Comparison of ENCODE assay signal across 19 cellular contexts in the genomic region with DNA sequence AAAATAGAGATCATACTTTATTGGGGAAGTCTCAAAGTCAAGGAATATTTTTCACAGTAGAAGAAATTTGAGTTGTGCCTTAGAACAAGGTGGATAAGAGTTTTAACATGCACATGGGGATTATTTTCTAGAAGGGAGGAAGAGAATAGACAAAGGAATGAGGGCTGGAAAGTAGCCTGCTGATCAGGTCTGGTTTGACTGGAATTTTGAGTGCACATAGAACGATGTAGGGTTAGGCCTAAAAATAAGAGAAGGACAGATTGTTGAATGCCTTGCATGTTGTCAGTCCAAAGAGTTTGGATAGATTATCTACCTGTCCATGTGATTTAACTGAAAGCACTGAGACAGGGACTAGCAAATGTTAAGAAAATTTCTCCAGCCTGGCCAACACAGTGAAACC.
DNase-seq lines count a peak whose midpoint lies in the region; ATAC-seq and TF ChIP-seq lines count a peak whose summit lies in the region.
"Had no signal": no experiment of that assay in that cellular context is flagged by ENCODE, and none has a peak within 500 bp of the region (broad histone marks: within the 10 kb centered on the region; RNA-seq: fewer than 3 reads in every experiment).

No MANE protein-coding gene starts in this region.

- H3K9me3 Mint-ChIP-seq in WTC11, result peaks cover 11% of the 10 kb centered on the region
- peaks cover 9% of the 10 kb centered on the region for H3K9me3 Mint-ChIP-seq in neural progenitor cell
- H3K9me3 Mint-ChIP-seq in CD8-positive, alpha-beta T cell, result no peaks in the 10 kb centered on the region

- H3K4me3 Mint-ChIP-seq in WTC11, result no peak overlapping the region
- no peak overlapping the region for H3K4me3 Mint-ChIP-seq in neural progenitor cell
- no peak overlapping the region for H3K4me3 Mint-ChIP-seq in CD8-positive, alpha-beta T cell

- H3K4me3 ChIP-seq in GM23248 (peak overlapping the region; percentile 55), neural progenitor cell (no peak overlapping the region), heart left ventricle (no peak overlapping the region)
- no peak overlapping the region for H3K4me3 ChIP-seq in CD8-positive, alpha-beta T cell (ENCODE audit: low read depth, low read length)
- H3K4me3 ChIP-seq: A549 had no signal

- H3K4me1 Mint-ChIP-seq in WTC11, result peaks cover 20% of the 10 kb centered on the region
- no peaks in the 10 kb centered on the region for H3K4me1 Mint-ChIP-seq in neural progenitor cell
- H3K4me1 Mint-ChIP-seq in CD8-positive, alpha-beta T cell (ENCODE audit: low read depth), result no peaks in the 10 kb centered on the region

- H3K4me2 ChIP-seq in GM23248 (ENCODE audit: unreplicated experiment) (peak overlapping the region; percentile 90), neural progenitor cell (no peak overlapping the region)
- H3K4me2 ChIP-seq: A549 had no signal

- H3K36me3 ChIP-seq in GM23248 (ENCODE audit: low read depth) (no peaks in the 10 kb centered on the region), neural progenitor cell (no peaks in the 10 kb centered on the region), heart left ventricle (no peaks in the 10 kb centered on the region)
- H3K36me3 ChIP-seq in CD8-positive, alpha-beta T cell (ENCODE audit: insufficient read depth, low read length), result no peaks in the 10 kb centered on the region

- no peak for TF ChIP-seq POLR2A in heart left ventricle (IDR thresholded peaks at IDR 0.05)

- no peaks in the 10 kb centered on the region for H3K27me3 ChIP-seq in GM23248 (replicated peaks; ENCODE audit: insufficient read depth)
- H3K27me3 ChIP-seq in neural progenitor cell, result no peaks in the 10 kb centered on the region
- no peaks in the 10 kb centered on the region for H3K27me3 ChIP-seq in CD8-positive, alpha-beta T cell (ENCODE audit: insufficient read depth, low read length)
- no peaks in the 10 kb centered on the region for H3K27me3 ChIP-seq in heart left ventricle

- H3F3A ChIP-seq in GM23248 (ENCODE audit: insufficient read depth) (peaks cover 55% of the 10 kb centered on the region), neural progenitor cell (ENCODE audit: low read depth) (no peaks in the 10 kb centered on the region)

- WGBS in GM23248 (ENCODE audit: low coverage in 1 of 2, low lambda C conversion rate in 2 of 2, missing lambda C conversion rate in 2 of 2), 2 experiments, result 52 to 70% methylated on average over 1 of the region's 1 CpG
- 64 to 85% (median 81%) methylated on average over 1 of the region's 1 CpG for WGBS in heart left ventricle, 4 donors

- H3K9ac ChIP-seq in GM23248, result peak overlapping the region; percentile 65
- no peak overlapping the region for H3K9ac ChIP-seq in neural progenitor cell

- no peak for ATAC-seq in WTC11
- ATAC-seq in esophagus mucosa, result peak; percentile 92
- no peak for ATAC-seq in CD8-positive, alpha-beta T cell
- ATAC-seq in heart left ventricle, result no peak
- ATAC-seq in GM21576 (IDR thresholded peaks at IDR 0.05; ENCODE audit: unreplicated experiment), result no peak
- ATAC-seq: A549 had no signal

- peak overlapping the region; percentile 84 for H3K27ac ChIP-seq in GM23248
- no peak overlapping the region for H3K27ac ChIP-seq in neural progenitor cell
- no peak overlapping the region for H3K27ac ChIP-seq in CD8-positive, alpha-beta T cell (ENCODE audit: low read depth, low read length)
- no peak overlapping the region for H3K27ac ChIP-seq in heart left ventricle
- H3K27ac ChIP-seq: A549 had no signal

- intact Hi-C loops in CD8-positive, alpha-beta T cell (cut with DNase I, micrococcal nuclease), result no loop called here
- intact Hi-C loops in heart left ventricle (cut with DNase I), result loop anchor here in 1 of 10 donors (5.0 kb wide), 1 partner anchor 84 kb away; no protein-coding TSS in a partner anchor

- H3K4me1 ChIP-seq in GM23248 (ENCODE audit: insufficient read depth), result peaks cover 60% of the 10 kb centered on the region
- no peaks in the 10 kb centered on the region for H3K4me1 ChIP-seq in neural progenitor cell
- H3K4me1 ChIP-seq in CD8-positive, alpha-beta T cell (ENCODE audit: insufficient read depth, low read length), result no peaks in the 10 kb centered on the region
- H3K4me1 ChIP-seq in heart left ventricle, result peaks cover 0 to 12% (median 0%) of the 10 kb centered on the region in 12 donors

- H4K20me1 ChIP-seq in GM23248 (ENCODE audit: insufficient read depth), result no peaks in the 10 kb centered on the region
- no peaks in the 10 kb centered on the region for H4K20me1 ChIP-seq in neural progenitor cell (ENCODE audit: low read depth)

- CTCF ChIA-PET in WTC11 (lab: Charles Lee), result no interaction called here
- CTCF ChIA-PET in CD8-positive, alpha-beta T cell (lab: Charles Lee), result no interaction called here

- DNase-seq in GM23248, result no peak
- DNase-seq in WTC11 (ENCODE audit: low spot score), result no peak
- no peak for DNase-seq in neural progenitor cell (ENCODE audit: low spot score)
- DNase-seq in CD8-positive, alpha-beta T cell, result no peak
- no peak for DNase-seq in SHP77 (lab: John Stamatoyannopoulos, UW)
- no peak for DNase-seq in heart left ventricle
- DNase-seq: C1 segment of cervical spinal cord, DND-41, GDM1, Karpas-422, MM.1S, NCI-H1105, NCI-H1694 treated with DMSO at 0.1 percent for 48 hours, NCI-H2107, NCI-H226, NCI-H524 treated with DMSO at 0.1 percent for 48 hours had no signal

- peaks cover 98% of the 10 kb centered on the region for H3K79me2 ChIP-seq in GM23248 (ENCODE audit: insufficient read depth)
- no peaks in the 10 kb centered on the region for H3K79me2 ChIP-seq in neural progenitor cell (ENCODE audit: low read depth)

- H3K27ac Mint-ChIP-seq in WTC11 (peak overlapping the region; percentile 25; the same call in 1 of the 2 replicates), neural progenitor cell (peak overlapping the region; percentile 32)
- H3K27ac Mint-ChIP-seq in CD8-positive, alpha-beta T cell, result no peak overlapping the region

- H3K27me3 Mint-ChIP-seq in WTC11 (ENCODE audit: low read depth) (no peaks in the 10 kb centered on the region; the same call in 1 of the 2 replicates), neural progenitor cell (ENCODE audit: insufficient read depth, low read depth) (no peaks in the 10 kb centered on the region)
- peaks cover 8% of the 10 kb centered on the region for H3K27me3 Mint-ChIP-seq in CD8-positive, alpha-beta T cell (ENCODE audit: low read depth)

- in situ Hi-C loops in GM23248 (cut with MboI), result no loop called here

- no peaks in the 10 kb centered on the region for H3K9me2 ChIP-seq in GM23248 (ENCODE audit: insufficient read depth)

- POLR2A ChIA-PET in WTC11 (lab: Charles Lee), result no interaction called here
- POLR2A ChIA-PET in CD8-positive, alpha-beta T cell (lab: Charles Lee), result no interaction called here

- H2AFZ ChIP-seq in GM23248, result no peak overlapping the region
- no peak overlapping the region for H2AFZ ChIP-seq in neural progenitor cell (replicated peaks)

- H3K9me3 ChIP-seq in GM23248 (ENCODE audit: low read depth) (no peaks in the 10 kb centered on the region), neural progenitor cell (ENCODE audit: low read depth) (no peaks in the 10 kb centered on the region), heart left ventricle (no peaks in the 10 kb centered on the region)
- no peaks in the 10 kb centered on the region for H3K9me3 ChIP-seq in CD8-positive, alpha-beta T cell (ENCODE audit: low read length)
- H3K9me3 ChIP-seq: A549 had no signal

- H3K36me3 Mint-ChIP-seq in WTC11 (peaks cover 5% of the 10 kb centered on the region), neural progenitor cell (peaks cover 7% of the 10 kb centered on the region)
- no peaks in the 10 kb centered on the region for H3K36me3 Mint-ChIP-seq in CD8-positive, alpha-beta T cell

- no peak for TF ChIP-seq CTCF in WTC11 (IDR thresholded peaks at IDR 0.05)
- no peak for TF ChIP-seq CTCF in neural progenitor cell (IDR thresholded peaks at IDR 0.05)
- TF ChIP-seq CTCF in CD8-positive, alpha-beta T cell (IDR thresholded peaks at IDR 0.05), result no peak
- TF ChIP-seq CTCF in heart left ventricle (IDR thresholded peaks at IDR 0.05), result no peak

TF ChIP-seq in WTC11, 78 proteins besides CTCF, POLR2A, EP300 and RAD21 (continues in another document):
- TF ChIP-seq, protein P1, sequence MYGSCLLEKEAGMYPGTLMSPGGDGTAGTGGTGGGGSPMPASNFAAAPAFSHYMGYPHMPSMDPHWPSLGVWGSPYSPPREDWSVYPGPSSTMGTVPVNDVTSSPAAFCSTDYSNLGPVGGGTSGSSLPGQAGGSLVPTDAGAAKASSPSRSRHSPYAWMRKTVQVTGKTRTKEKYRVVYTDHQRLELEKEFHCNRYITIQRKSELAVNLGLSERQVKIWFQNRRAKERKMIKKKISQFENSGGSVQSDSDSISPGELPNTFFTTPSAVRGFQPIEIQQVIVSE (CRISPR knock-in tag; IDR thresholded peaks at IDR 0.05; ENCODE audit: borderline replicate concordance), result no peak
- no peak for TF ChIP-seq GABPB1 (CRISPR knock-in tag; IDR thresholded peaks at IDR 0.05)
- TF ChIP-seq, protein P2, sequence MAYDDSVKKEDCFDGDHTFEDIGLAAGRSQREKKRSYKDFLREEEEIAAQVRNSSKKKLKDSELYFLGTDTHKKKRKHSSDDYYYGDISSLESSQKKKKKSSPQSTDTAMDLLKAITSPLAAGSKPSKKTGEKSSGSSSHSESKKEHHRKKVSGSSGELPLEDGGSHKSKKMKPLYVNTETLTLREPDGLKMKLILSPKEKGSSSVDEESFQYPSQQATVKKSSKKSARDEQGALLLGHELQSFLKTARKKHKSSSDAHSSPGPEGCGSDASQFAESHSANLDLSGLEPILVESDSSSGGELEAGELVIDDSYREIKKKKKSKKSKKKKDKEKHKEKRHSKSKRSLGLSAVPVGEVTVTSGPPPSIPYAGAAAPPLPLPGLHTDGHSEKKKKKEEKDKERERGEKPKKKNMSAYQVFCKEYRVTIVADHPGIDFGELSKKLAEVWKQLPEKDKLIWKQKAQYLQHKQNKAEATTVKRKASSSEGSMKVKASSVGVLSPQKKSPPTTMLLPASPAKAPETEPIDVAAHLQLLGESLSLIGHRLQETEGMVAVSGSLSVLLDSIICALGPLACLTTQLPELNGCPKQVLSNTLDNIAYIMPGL (CRISPR knock-in tag; IDR thresholded peaks at IDR 0.05), result no peak
- no peak for TF ChIP-seq CREM (CRISPR knock-in tag; IDR thresholded peaks at IDR 0.05)
- TF ChIP-seq, protein P3, sequence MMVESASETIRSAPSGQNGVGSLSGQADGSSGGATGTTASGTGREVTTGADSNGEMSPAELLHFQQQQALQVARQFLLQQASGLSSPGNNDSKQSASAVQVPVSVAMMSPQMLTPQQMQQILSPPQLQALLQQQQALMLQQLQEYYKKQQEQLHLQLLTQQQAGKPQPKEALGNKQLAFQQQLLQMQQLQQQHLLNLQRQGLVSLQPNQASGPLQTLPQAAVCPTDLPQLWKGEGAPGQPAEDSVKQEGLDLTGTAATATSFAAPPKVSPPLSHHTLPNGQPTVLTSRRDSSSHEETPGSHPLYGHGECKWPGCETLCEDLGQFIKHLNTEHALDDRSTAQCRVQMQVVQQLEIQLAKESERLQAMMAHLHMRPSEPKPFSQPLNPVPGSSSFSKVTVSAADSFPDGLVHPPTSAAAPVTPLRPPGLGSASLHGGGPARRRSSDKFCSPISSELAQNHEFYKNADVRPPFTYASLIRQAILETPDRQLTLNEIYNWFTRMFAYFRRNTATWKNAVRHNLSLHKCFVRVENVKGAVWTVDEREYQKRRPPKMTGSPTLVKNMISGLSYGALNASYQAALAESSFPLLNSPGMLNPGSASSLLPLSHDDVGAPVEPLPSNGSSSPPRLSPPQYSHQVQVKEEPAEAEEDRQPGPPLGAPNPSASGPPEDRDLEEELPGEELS (CRISPR knock-in tag; IDR thresholded peaks at IDR 0.05), result no peak
- TF ChIP-seq SOX15 (CRISPR knock-in tag; IDR thresholded peaks at IDR 0.05), result no peak
